In the genomic region with DNA sequence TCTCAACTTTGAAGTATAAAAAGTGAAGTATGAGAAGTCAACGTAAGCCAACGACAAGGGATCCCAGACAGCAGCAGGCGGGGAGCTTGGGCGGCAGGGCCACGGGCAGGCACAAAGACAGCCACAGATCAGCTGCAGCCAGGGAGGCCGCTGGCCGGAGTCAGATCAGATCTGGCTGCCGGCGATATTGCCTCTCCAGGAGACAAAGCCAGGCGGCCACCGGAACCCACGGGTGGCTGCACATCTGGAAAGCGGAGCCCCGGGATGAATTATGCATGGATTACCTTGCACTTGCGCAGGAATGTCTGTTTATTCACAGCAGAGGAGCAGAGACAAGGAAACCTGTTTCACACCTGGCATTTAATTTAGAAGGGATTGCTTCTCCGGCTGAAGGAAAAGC, we compare ENCODE assay signal across 17 cellular contexts.
"Had no signal": no experiment of that assay in that cellular context is flagged by ENCODE, and none has a peak within 500 bp of the region (broad histone marks: within the 10 kb centered on the region; RNA-seq: fewer than 3 reads in every experiment).

No MANE protein-coding gene starts in this region.

- H3K9me3 ChIP-seq: body of pancreas, esophagus muscularis mucosa, heart left ventricle, lower lobe of right lung, sigmoid colon, suprapubic skin had no signal

- H3K36me3 ChIP-seq: esophagus muscularis mucosa, heart left ventricle, lower lobe of right lung, sigmoid colon, suprapubic skin had no signal

- H3K4me3 Mint-ChIP-seq: activated B cell treated with CpG ODN at 0.5 μM for 24 hours; activated CD4-positive, alpha-beta T cell treated with anti-CD3 and anti-CD28 coated beads, Interleukin-2, amount 10 ng/mL, durations not matched to agents 7 days and 5 days; activated naive CD4-positive, alpha-beta T cell treated with anti-CD3 and anti-CD28 coated beads, Interleukin-2, amount 10 ng/mL, durations not matched to agents 7 days and 5 days; activated T-helper 17 cell treated with anti-CD3 and anti-CD28 coated beads, Interleukin-2, amount 50 U/mL, for 72 hours; type B pancreatic cell had no signal

- H3K27me3 Mint-ChIP-seq: activated B cell treated with CpG ODN at 0.5 μM for 24 hours; activated CD4-positive, alpha-beta T cell treated with anti-CD3 and anti-CD28 coated beads, Interleukin-2, amount 10 ng/mL, durations not matched to agents 7 days and 5 days; activated naive CD4-positive, alpha-beta T cell treated with anti-CD3 and anti-CD28 coated beads, Interleukin-2, amount 10 ng/mL, durations not matched to agents 7 days and 5 days had no signal

- ATAC-seq: activated T-helper 17 cell treated with anti-CD3 and anti-CD28 coated beads, Interleukin-2, amount 50 U/mL, for 72 hours; body of pancreas had no signal

- H3K4me1 ChIP-seq: body of pancreas, heart left ventricle, lower lobe of right lung, sigmoid colon had no signal

- DNase-seq: activated B cell treated with CpG ODN at 0.5 μM for 24 hours; activated CD4-positive, alpha-beta T cell treated with anti-CD3 and anti-CD28 coated beads, Interleukin-2, amount 10 ng/mL, durations not matched to agents 7 days and 5 days; activated naive CD4-positive, alpha-beta T cell treated with anti-CD3 and anti-CD28 coated beads, Interleukin-2, amount 10 ng/mL, durations not matched to agents 7 days and 5 days; activated T-cell treated with anti-CD3 and anti-CD28 coated beads for 4 hours; body of pancreas; dermis blood vessel endothelial cell; islet precursor cell; lower lobe of right lung; midbrain; stimulated activated CD4-positive, alpha-beta T cell treated with anti-CD3 and anti-CD28 coated beads, Interleukin-12 subunit alpha, Interleukin-12 subunit beta, amount 100 ng/mL, for 4 hours; stimulated activated naive CD4-positive, alpha-beta T cell treated with Interleukin-2 at 50 U/mL for 16 hours had no signal

- H3K9me3 Mint-ChIP-seq: activated B cell treated with CpG ODN at 0.5 μM for 24 hours; activated CD4-positive, alpha-beta T cell treated with anti-CD3 and anti-CD28 coated beads, Interleukin-2, amount 10 ng/mL, durations not matched to agents 7 days and 5 days; activated naive CD4-positive, alpha-beta T cell treated with anti-CD3 and anti-CD28 coated beads, Interleukin-2, amount 10 ng/mL, durations not matched to agents 7 days and 5 days; activated T-helper 17 cell treated with anti-CD3 and anti-CD28 coated beads, Interleukin-2, amount 50 U/mL, for 72 hours; type B pancreatic cell had no signal

- H3K27ac Mint-ChIP-seq: activated B cell treated with CpG ODN at 0.5 μM for 24 hours; activated CD4-positive, alpha-beta T cell treated with anti-CD3 and anti-CD28 coated beads, Interleukin-2, amount 10 ng/mL, durations not matched to agents 7 days and 5 days; activated naive CD4-positive, alpha-beta T cell treated with anti-CD3 and anti-CD28 coated beads, Interleukin-2, amount 10 ng/mL, durations not matched to agents 7 days and 5 days; activated T-helper 17 cell treated with anti-CD3 and anti-CD28 coated beads, Interleukin-2, amount 50 U/mL, for 72 hours; type B pancreatic cell had no signal

- H3K4me1 Mint-ChIP-seq: activated B cell treated with CpG ODN at 0.5 μM for 24 hours; activated CD4-positive, alpha-beta T cell treated with anti-CD3 and anti-CD28 coated beads, Interleukin-2, amount 10 ng/mL, durations not matched to agents 7 days and 5 days; activated naive CD4-positive, alpha-beta T cell treated with anti-CD3 and anti-CD28 coated beads, Interleukin-2, amount 10 ng/mL, durations not matched to agents 7 days and 5 days; activated T-helper 17 cell treated with anti-CD3 and anti-CD28 coated beads, Interleukin-2, amount 50 U/mL, for 72 hours had no signal

- H3K36me3 Mint-ChIP-seq: activated naive CD4-positive, alpha-beta T cell treated with anti-CD3 and anti-CD28 coated beads, Interleukin-2, amount 10 ng/mL, durations not matched to agents 7 days and 5 days; type B pancreatic cell had no signal

- H3K4me3 ChIP-seq: body of pancreas, esophagus muscularis mucosa, heart left ventricle, lower lobe of right lung, sigmoid colon, suprapubic skin had no signal

- H3K27ac ChIP-seq: body of pancreas, esophagus muscularis mucosa, heart left ventricle, lower lobe of right lung, sigmoid colon, suprapubic skin had no signal

- H3K27me3 ChIP-seq: body of pancreas, esophagus muscularis mucosa, heart left ventricle, sigmoid colon, suprapubic skin had no signal
